In the genomic region with DNA sequence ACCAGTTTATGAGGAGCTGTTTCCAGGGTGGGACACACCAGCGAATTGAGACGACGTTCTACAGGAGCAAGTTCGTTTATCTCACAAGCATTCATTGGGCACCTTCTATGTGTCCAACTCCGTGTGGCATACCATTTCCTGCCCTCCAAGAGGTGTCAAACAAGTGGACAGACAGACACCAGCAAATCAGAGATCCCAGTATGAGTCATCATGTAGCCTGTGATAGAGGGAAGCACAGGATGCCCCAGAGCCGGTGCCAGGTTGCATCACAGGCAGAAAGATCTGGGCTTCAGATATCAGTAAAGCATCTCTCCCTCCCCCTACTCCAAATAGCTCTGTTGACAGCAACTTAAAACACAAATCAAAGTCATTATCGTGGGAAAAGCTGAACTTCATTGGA, we compare ENCODE assay signal across 21 cellular contexts. TPM values are rescaled to one million over a fixed set of nuclear protein-coding genes. Genes with fewer than 3 reads are reported as not detected.
A peak's percentile ranks its signal among the peaks of the same experiment; 100 is the strongest.
DNase-seq lines count a peak whose midpoint lies in the region; ATAC-seq, FAIRE-seq and TF ChIP-seq lines count a peak whose summit lies in the region.
"Had no signal": no experiment of that assay in that cellular context is flagged by ENCODE, and none has a peak within 500 bp of the region (broad histone marks: within the 10 kb centered on the region; RNA-seq: fewer than 3 reads in every experiment).

No MANE protein-coding gene starts in this region.

- H3K9me3 Mint-ChIP-seq in effector memory CD8-positive, alpha-beta T cell: no peaks in the 10 kb centered on the region
- H3K9me3 Mint-ChIP-seq in stimulated activated effector memory CD8-positive, alpha-beta T cell treated with anti-CD3 and anti-CD28 coated beads, Interleukin-12 subunit alpha, Interleukin-12 subunit beta, amount 100 ng/mL, for 72 hours: no peaks in the 10 kb centered on the region

- no peaks in the 10 kb centered on the region for H4K20me1 ChIP-seq in HepG2 (ENCODE audit: insufficient read depth, low read length)

- H3K4me1 Mint-ChIP-seq in effector memory CD8-positive, alpha-beta T cell (ENCODE audit: low read depth in 2 of 2): peaks cover 18 to 27% of the 10 kb centered on the region in 2 donors
- H3K4me1 Mint-ChIP-seq in stimulated activated effector memory CD8-positive, alpha-beta T cell treated with anti-CD3 and anti-CD28 coated beads, Interleukin-12 subunit alpha, Interleukin-12 subunit beta, amount 100 ng/mL, for 72 hours: peaks cover 37% of the 10 kb centered on the region

- TF ChIP-seq POLR2A in HepG2 (IDR thresholded peaks at IDR 0.05; ENCODE audit: insufficient read depth in 1 of 2, low read depth in 2 of 2, low read length in 2 of 2): no peak

- in situ Hi-C loops in HepG2 (cut with HindIII; ENCODE audit: extremely low pct_ligation_motif_present, low pct_unique_long_range_greater_than_20kb): no loop called here

- ATAC-seq in HepG2: no peak
- peak; percentile 22 for ATAC-seq in effector memory CD8-positive, alpha-beta T cell (replicated peaks)
- ATAC-seq in stimulated activated effector memory CD8-positive, alpha-beta T cell treated with anti-CD3 and anti-CD28 coated beads, Interleukin-12 subunit alpha, Interleukin-12 subunit beta, amount 100 ng/mL, for 72 hours: peak; percentile 54
- ATAC-seq: lower lobe of right lung had no signal

- no TSS peak for BruUV-seq in HepG2 (replicated peaks; lab: Mats Ljungman, UMichigan)

- no peaks in the 10 kb centered on the region for H3K79me2 ChIP-seq in HepG2 (ENCODE audit: insufficient read depth, low read length)

- H3K27me3 ChIP-seq in liver (ENCODE audit: control insufficient read depth in 4 of 4, insufficient read depth in 4 of 4, low read length in 3 of 4) (no peaks in the 10 kb centered on the region), HepG2 (ENCODE audit: control insufficient read depth in 1 of 2, insufficient read depth in 2 of 2, low read length in 2 of 2) (no peaks in the 10 kb centered on the region)
- H3K27me3 ChIP-seq: ascending aorta, colonic mucosa, spleen, thyroid gland had no signal

- no peaks in the 10 kb centered on the region for H3K36me3 ChIP-seq in liver (ENCODE audit: control insufficient read depth in 4 of 4, insufficient read depth in 3 of 4, low read depth in 1 of 4, low read length in 3 of 4)
- H3K36me3 ChIP-seq in HepG2 (replicated peaks in 1 of 2; ENCODE audit: control insufficient read depth in 1 of 2, insufficient read depth in 2 of 2, low read length in 2 of 2): no peaks in the 10 kb centered on the region
- H3K36me3 ChIP-seq: ascending aorta, colonic mucosa, lower lobe of right lung, spleen, thyroid gland had no signal

- H3K4me1 ChIP-seq in liver (ENCODE audit: control insufficient read depth in 4 of 4, insufficient read depth in 4 of 4, low read length in 3 of 4): no peaks in the 10 kb centered on the region
- H3K4me1 ChIP-seq in HepG2 (ENCODE audit: insufficient read depth, low read length): no peaks in the 10 kb centered on the region
- H3K4me1 ChIP-seq: ascending aorta, colonic mucosa, lower lobe of right lung, spleen, thyroid gland had no signal

- POLR2A ChIA-PET in HepG2 (lab: Yijun Ruan, JAX): interaction anchor here (0.7 kb wide), 1 partner anchor 27 kb away, joined by 3 read pairs; no protein-coding TSS in a partner anchor

- H2AFZ ChIP-seq in HepG2 (ENCODE audit: low read length): no peak overlapping the region

- 59% methylated on average over 7 of the region's 7 CpGs for WGBS in liver
- 41% methylated on average over 7 of the region's 7 CpGs for WGBS in HepG2 (ENCODE audit: low lambda C conversion rate)

- H3K9ac ChIP-seq in liver (ENCODE audit: low read depth in 1 of 2, low read length in 2 of 2) (no peak overlapping the region), HepG2 (ENCODE audit: insufficient read depth, low read depth, low read length) (no peak overlapping the region)

- no peaks in the 10 kb centered on the region for H3K36me3 Mint-ChIP-seq in effector memory CD8-positive, alpha-beta T cell (ENCODE audit: insufficient read depth)
- H3K36me3 Mint-ChIP-seq in stimulated activated effector memory CD8-positive, alpha-beta T cell treated with anti-CD3 and anti-CD28 coated beads, Interleukin-12 subunit alpha, Interleukin-12 subunit beta, amount 100 ng/mL, for 72 hours: peaks cover 7% of the 10 kb centered on the region
- H3K36me3 Mint-ChIP-seq: naive B cell had no signal

- H3K27ac ChIP-seq in liver (ENCODE audit: low read depth in 1 of 2, low read length in 2 of 2) (no peak overlapping the region), HepG2 (ENCODE audit: extremely low read length, insufficient read depth, low read length) (no peak overlapping the region)
- H3K27ac ChIP-seq: ascending aorta, colonic mucosa, lower lobe of right lung, spleen, thyroid gland had no signal

- H3K27ac Mint-ChIP-seq in effector memory CD8-positive, alpha-beta T cell: peak overlapping the region in 1 of 2 donors; percentile 33
- H3K27ac Mint-ChIP-seq in stimulated activated effector memory CD8-positive, alpha-beta T cell treated with anti-CD3 and anti-CD28 coated beads, Interleukin-12 subunit alpha, Interleukin-12 subunit beta, amount 100 ng/mL, for 72 hours: peak overlapping the region; percentile 35
- H3K27ac Mint-ChIP-seq: naive B cell had no signal

- no peak for FAIRE-seq in HepG2 (lab: Jason Lieb, UNC)
- FAIRE-seq in RCC 7860 (lab: Jason Lieb, UNC): no peak
- FAIRE-seq: GM12892, TTC549 had no signal

- TF ChIP-seq CTCF in liver (IDR thresholded peaks at IDR 0.05; ENCODE audit: low read depth, low read length, missing input control) (no peak), HepG2 (CRISPR knock-in tag; IDR thresholded peaks at IDR 0.05) (no peak)

- DNase-seq in HepG2 (ENCODE audit: low spot score): no peak
- peak; percentile 41 for DNase-seq in RCC 7860 (ENCODE audit: low spot score)
- DNase-seq in effector memory CD8-positive, alpha-beta T cell: no peak
- peak in 1 of 2 donors; percentile 70 for DNase-seq in stimulated activated effector memory CD8-positive, alpha-beta T cell treated with anti-CD3 and anti-CD28 coated beads, Interleukin-12 subunit alpha, Interleukin-12 subunit beta, amount 100 ng/mL, for 72 hours (ENCODE audit: low spot score in 2 of 2)
- DNase-seq in HT-29 (ENCODE audit: low spot score): no peak
- no peak for DNase-seq in NCI-H1092 (lab: John Stamatoyannopoulos, UW)
- no peak for DNase-seq in NCI-H1092 treated with DMSO at 0.1 percent for 48 hours (lab: John Stamatoyannopoulos, UW)
- DNase-seq: activated gamma-delta T cell, AML-193, colonic mucosa, GF-D8, lower lobe of right lung, naive B cell, NCI-H1048, NCI-H748 treated with DMSO at 0.1 percent for 48 hours, spleen, thyroid gland had no signal

- no peaks in the 10 kb centered on the region for H3K9me3 ChIP-seq in liver (ENCODE audit: control insufficient read depth in 4 of 4, low read length in 3 of 4)
- H3K9me3 ChIP-seq in HepG2 (ENCODE audit: low read length): no peaks in the 10 kb centered on the region
- H3K9me3 ChIP-seq: ascending aorta, colonic mucosa, lower lobe of right lung, spleen, thyroid gland had no signal

- CTCF ChIA-PET in HepG2 (lab: Yijun Ruan, JAX; ENCODE audit: low intra/inter-chr PET ratio, low total read pairs): no interaction called here

- H3K4me3 Mint-ChIP-seq in effector memory CD8-positive, alpha-beta T cell: peak overlapping the region in 1 of 2 donors; percentile 17
- H3K4me3 Mint-ChIP-seq in stimulated activated effector memory CD8-positive, alpha-beta T cell treated with anti-CD3 and anti-CD28 coated beads, Interleukin-12 subunit alpha, Interleukin-12 subunit beta, amount 100 ng/mL, for 72 hours: no peak overlapping the region
- H3K4me3 Mint-ChIP-seq: naive B cell had no signal

- H3K4me2 ChIP-seq in HepG2 (ENCODE audit: low read depth, low read length): no peak overlapping the region

- peaks cover 0 to 8% of the 10 kb centered on the region in 2 donors for H3K27me3 Mint-ChIP-seq in effector memory CD8-positive, alpha-beta T cell

- intact Hi-C loops in HepG2 (cut with micrococcal nuclease; ENCODE audit: unreplicated experiment): no loop called here

- no peak for TF ChIP-seq EP300 in HepG2 (IDR thresholded peaks at IDR 0.05; ENCODE audit: low read depth in 2 of 2, low read length in 2 of 2)
- TF ChIP-seq EP300 in HepG2 (CRISPR knock-in tag; IDR thresholded peaks at IDR 0.05; ENCODE audit: borderline replicate concordance): no peak

- H3K4me3 ChIP-seq in liver (ENCODE audit: low read depth in 1 of 3, low read length in 3 of 3) (no peak overlapping the region), HepG2 (replicated peaks in 1 of 3; ENCODE audit: insufficient read depth in 1 of 3, low read depth in 2 of 3, low read length in 3 of 3) (no peak overlapping the region)
- H3K4me3 ChIP-seq: ascending aorta, colonic mucosa, lower lobe of right lung, spleen, thyroid gland had no signal

- TF ChIP-seq RAD21 in liver (IDR thresholded peaks at IDR 0.05) (no peak), HepG2 (CRISPR knock-in tag; IDR thresholded peaks at IDR 0.05) (no peak)

TF ChIP-seq in liver, 16 proteins besides CTCF, POLR2A, EP300 and RAD21 (continues in another document):
- TF ChIP-seq JUND (IDR thresholded peaks at IDR 0.05): peak; percentile 64 to 75

RNA-seq across cellular contexts. Expression of gene MAF, which starts 31.8 kb away (rescaled TPM):
- total RNA-seq in liver (10 to 100 TPM; 16.0 to 20.9 TPM), HepG2 (2016; rRNA removed; fragmentation: Illumina TruSeq; extraction: Trizol) (0.10 and 0.31 TPM in 2 replicates)
- polyA plus RNA-seq in liver (10 to 100 TPM in 1 of 2 donors, 1 to 10 TPM in 1; 9.7 to 17.5 TPM), HepG2 (2011; rRNA removed) (0.07 and 0.13 TPM in 2 replicates)
- total RNA-seq in HepG2 (2016; cell fraction: cytosol; rRNA removed; fragmentation: Illumina TruSeq; extraction: Trizol; ENCODE audit: low read depth): under 0.01 and 0.10 TPM in 2 replicates
- 0.15 and 0.30 TPM in 2 replicates for total RNA-seq in HepG2 (2016; cell fraction: insoluble cytoplasmic fraction; rRNA removed; fragmentation: Illumina TruSeq; extraction: Trizol)
- total RNA-seq in HepG2 (2016; cell fraction: membrane; rRNA removed; fragmentation: Illumina TruSeq; extraction: Trizol): 0.06 and 0.14 TPM in 2 replicates
- 0.47 and 0.65 TPM in 2 replicates for total RNA-seq in HepG2 (2016; cell fraction: nucleus; rRNA removed; fragmentation: Illumina TruSeq; extraction: Trizol)
- polyA plus RNA-seq in HepG2 (2011; cell fraction: cytosol; rRNA removed): 0.01 and 0.09 TPM in 2 replicates
- 0.18 and 0.31 TPM in 2 replicates for polyA plus RNA-seq in HepG2 (2011; cell fraction: nucleus; rRNA removed)
- 0.03 and 0.04 TPM in 2 replicates for polyA plus RNA-seq in HepG2 (2012)
- polyA plus RNA-seq in HepG2 (2016; cell fraction: cytosol; fragmentation: Illumina TruSeq; extraction: Trizol; ENCODE audit: low read depth): not detected in 2 replicates
- 0.25 and 0.30 TPM in 2 replicates for polyA plus RNA-seq in HepG2 (2016; cell fraction: insoluble cytoplasmic fraction; fragmentation: Illumina TruSeq; extraction: Trizol; ENCODE audit: low read depth)
- polyA plus RNA-seq in HepG2 (2016; cell fraction: membrane; fragmentation: Illumina TruSeq; extraction: Trizol; ENCODE audit: low read depth): 0.08 and 0.10 TPM in 2 replicates
- polyA plus RNA-seq in HepG2 (2016; cell fraction: nucleus; fragmentation: Illumina TruSeq; extraction: Trizol; ENCODE audit: insufficient read depth, low read depth): 0.51 and 0.52 TPM in 2 replicates
- polyA minus RNA-seq in HepG2 (2011; rRNA and poly(A)+ RNA removed; ENCODE audit: low replicate concordance): 0.12 TPM in 1 of 2 replicates, not detected in the other
- polyA minus RNA-seq in HepG2 (2011; cell fraction: cytosol; rRNA and poly(A)+ RNA removed): 0.20 and 0.35 TPM in 2 replicates
- polyA minus RNA-seq in HepG2 (2011; cell fraction: nucleus; rRNA and poly(A)+ RNA removed): 0.25 and 0.26 TPM in 2 replicates
- not detected in 2 replicates for total RNA-seq in HT-29 (2014; rRNA removed; shearing (Covaris generic))

Comparison
In these comparisons a context has a peak if more than half of its experiments do, and no peak if none do; other contexts are left out.
1. RNA of gene MAF, which starts 31.8 kb away (total RNA-seq): 16.0 to 20.9 TPM in liver; under 0.01 to 0.65 TPM in HepG2 and not detected in HT-29; every median in the first group is over 10 times any median in the second.